In genomic region chr11:111765984-111766833, GRCh38 we compare ENCODE assay signal across 8 cellular contexts.
DNase-seq lines count a peak whose midpoint lies in the region; ATAC-seq lines count a peak whose summit lies in the region.

PPP2R1B (minus strand) TSS chr11:111766389; CDS start chr11:111766361, 28 bp downstream.

- ATAC-seq in GM18868 (IDR thresholded peaks at IDR 0.05; ENCODE audit: unreplicated experiment) (peak; percentile 93), HG03103 (IDR thresholded peaks at IDR 0.05; ENCODE audit: low read depth, unreplicated experiment) (peak; percentile 80)

- in situ Hi-C loops in ACHN (cut with HindIII; ENCODE audit: low pct_ligation_motif_present, low pct_unique_long_range_greater_than_20kb, low sequenced_read_pairs), result no loop called here

- DNase-seq in ACHN, result peak; percentile 76
- DNase-seq in NCI-H2227 treated with DMSO at 0.1 percent for 48 hours (lab: John Stamatoyannopoulos, UW), result peak; percentile 77
- DNase-seq in activated CD4-positive, CD25-positive, alpha-beta regulatory T cell treated with anti-CD3 and anti-CD28 coated beads, Interleukin-2, amount 50 U/mL, for 16 hours (ENCODE audit: low read depth, low spot score), result peak; percentile 43
- DNase-seq in central memory CD4-positive, alpha-beta T cell, result peak; percentile 70
- peak; percentile 66 for DNase-seq in iris pigment epithelial cell (ENCODE audit: low read depth)
- DNase-seq in stimulated activated CD4-positive, alpha-beta T cell treated with anti-CD3 and anti-CD28 coated beads, Interleukin-12 subunit alpha, Interleukin-12 subunit beta, amount 100 ng/mL, for 48 hours (ENCODE audit: low read depth in 2 of 3, low spot score in 1 of 3), result peak; percentile 49 to 71 (median 60)

Comparison
In these comparisons a context has a peak if more than half of its experiments do, and no peak if none do; other contexts are left out.
1. Peak in every context shown above with its lines: DNase-seq and ATAC-seq.